ENCODE assay signal across 27 cellular contexts in genomic region chr9:13361076-13361475, GRCh38.
"Had no signal": no experiment of that assay in that cellular context is flagged by ENCODE, and none has a peak within 500 bp of the region (broad histone marks: within the 10 kb centered on the region; RNA-seq: fewer than 3 reads in every experiment).

No MANE protein-coding gene starts in this region.

- ATAC-seq: activated naive CD4-positive, alpha-beta T cell treated with anti-CD3 and anti-CD28 coated beads, Interleukin-2, amount 50 U/mL, for 72 hours; activated naive CD8-positive, alpha-beta T cell treated with anti-CD3 and anti-CD28 coated beads, Interleukin-2, amount 50 U/mL, for 24 hours; activated T-cell treated with anti-CD3 and anti-CD28 coated beads, Interleukin-2, amount 50 U/mL, for 4 hours; K562; Panc1; Right ventricle myocardium inferior had no signal

- DNase-seq: activated CD4-positive, alpha-beta memory T cell treated with anti-CD3 and anti-CD28 coated beads for 36 hours; activated CD4-positive, alpha-beta T cell treated with anti-CD3 and anti-CD28 coated beads, Interleukin-2, amount 10 ng/mL, durations not matched to agents 7 days and 5 days; activated CD4-positive, CD25-positive, alpha-beta regulatory T cell; activated CD8-positive, alpha-beta memory T cell treated with anti-CD3 and anti-CD28 coated beads for 24 hours; activated effector memory CD4-positive, alpha-beta T cell treated with anti-CD3 and anti-CD28 coated beads, Interleukin-2, amount 50 U/mL, for 16 hours; activated naive CD4-positive, alpha-beta T cell treated with Interleukin-2 at 50 U/mL for 16 hours; activated naive CD8-positive, alpha-beta T cell treated with anti-CD3 and anti-CD28 coated beads, Interleukin-2, amount 50 U/mL, for 24 hours; activated T-cell treated with anti-CD3 and anti-CD28 coated beads, Interleukin-2, amount 50 U/mL, for 4 hours; amygdala; brain microvascular endothelial cell; Karpas-422; MM.1S; NCI-H1105; NCI-H1436; NCI-H187 treated with DMSO at 0.1 percent for 48 hours; NCI-H2081 treated with DMSO at 0.1 percent for 48 hours; NCI-H2171; NCI-H345; NCI-H510A treated with DMSO at 0.1 percent for 48 hours; NCI-H69; NK-92 treated with Interleukin-12 subunit alpha and Interleukin-12 subunit beta, amount 100 ng/mL, for 24 hours; RPMI8226; T-helper 1 cell had no signal
